Comparison of ENCODE assay signal across 16 cellular contexts in the genomic region with DNA sequence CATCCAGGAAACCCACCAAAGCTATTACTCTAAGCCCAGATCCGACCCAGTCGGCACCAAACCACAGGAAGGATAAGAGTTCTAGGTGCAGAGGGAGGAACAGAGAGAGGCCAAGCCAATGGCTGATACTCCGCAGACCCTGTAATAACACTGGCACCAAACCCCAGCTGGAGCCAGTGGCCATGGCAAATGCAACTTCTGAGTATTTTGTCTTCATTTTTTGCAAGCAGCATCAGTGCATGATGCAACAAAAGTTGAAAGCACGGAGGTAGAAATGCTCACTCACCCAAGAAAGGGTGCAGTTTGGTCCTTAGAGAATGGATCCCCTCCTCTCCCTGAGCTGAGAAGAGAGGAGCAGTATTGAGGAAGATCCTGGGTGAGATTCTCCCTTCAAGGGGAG. TPM values are rescaled to one million over a fixed set of nuclear protein-coding genes. Genes with fewer than 3 reads are reported as not detected.
DNase-seq lines count a peak whose midpoint lies in the region; ATAC-seq and TF ChIP-seq lines count a peak whose summit lies in the region.
"Had no signal": no experiment of that assay in that cellular context is flagged by ENCODE, and none has a peak within 500 bp of the region (broad histone marks: within the 10 kb centered on the region; RNA-seq: fewer than 3 reads in every experiment).

No MANE protein-coding gene starts in this region.

- H2AFZ ChIP-seq in neural progenitor cell (replicated peaks), result no peak overlapping the region

- H3K36me3 Mint-ChIP-seq in activated CD4-positive, alpha-beta T cell treated with anti-CD3 and anti-CD28 coated beads for 36 hours (ENCODE audit: low read depth), result no peaks in the 10 kb centered on the region
- peaks cover 15% of the 10 kb centered on the region for H3K36me3 Mint-ChIP-seq in dendritic cell treated with granulocyte-macrophage colony-stimulating factor and Interleukin-4, amounts not matched to agents 40 ng/mL and 50 ng/mL, for 4 days (ENCODE audit: low read depth)
- H3K36me3 Mint-ChIP-seq in neural progenitor cell (peaks cover 5% of the 10 kb centered on the region), MCF 10A (ENCODE audit: insufficient read depth, unreplicated experiment) (peaks cover 1% of the 10 kb centered on the region)

- no peaks in the 10 kb centered on the region for H3K79me2 ChIP-seq in neural progenitor cell (ENCODE audit: low read depth)

- H3K27me3 ChIP-seq in neural progenitor cell, result peaks cover 10% of the 10 kb centered on the region

- H3K27ac ChIP-seq in KOPT-K1 (ENCODE audit: low read depth, low read length, poor library complexity, severe bottlenecking) (peak overlapping the region; percentile 68), neural progenitor cell (no peak overlapping the region)
- H3K27ac ChIP-seq: adrenal gland, esophagus squamous epithelium, RWPE1, transverse colon had no signal

- no TSS peak for BruUV-seq in MCF 10A (replicated peaks; lab: Mats Ljungman, UMichigan)

- TF ChIP-seq CTCF in neural progenitor cell (IDR thresholded peaks at IDR 0.05) (no peak), MCF 10A (IDR thresholded peaks at IDR 0.05; ENCODE audit: unreplicated experiment) (no peak)

- no peaks in the 10 kb centered on the region for H3K9me3 Mint-ChIP-seq in activated CD4-positive, alpha-beta T cell treated with anti-CD3 and anti-CD28 coated beads for 36 hours (ENCODE audit: low read depth)
- H3K9me3 Mint-ChIP-seq in dendritic cell treated with granulocyte-macrophage colony-stimulating factor and Interleukin-4, amounts not matched to agents 40 ng/mL and 50 ng/mL, for 4 days, result no peaks in the 10 kb centered on the region
- peaks cover 4% of the 10 kb centered on the region for H3K9me3 Mint-ChIP-seq in neural progenitor cell
- no peaks in the 10 kb centered on the region for H3K9me3 Mint-ChIP-seq in MCF 10A (ENCODE audit: unreplicated experiment)

- no peak for ATAC-seq in activated CD4-positive, alpha-beta T cell treated with anti-CD3 and anti-CD28 coated beads for 36 hours
- no peak for ATAC-seq in left lobe of liver
- ATAC-seq: mucosa of descending colon had no signal

- H3K4me3 Mint-ChIP-seq in activated CD4-positive, alpha-beta T cell treated with anti-CD3 and anti-CD28 coated beads for 36 hours, result no peak overlapping the region
- H3K4me3 Mint-ChIP-seq in dendritic cell treated with granulocyte-macrophage colony-stimulating factor and Interleukin-4, amounts not matched to agents 40 ng/mL and 50 ng/mL, for 4 days, result peak overlapping the region; percentile 53
- H3K4me3 Mint-ChIP-seq in neural progenitor cell (peak overlapping the region; percentile 79), MCF 10A (ENCODE audit: unreplicated experiment) (no peak overlapping the region)

- peak overlapping the region; percentile 66 for H3K4me2 ChIP-seq in neural progenitor cell

- H3K9ac ChIP-seq in neural progenitor cell, result no peak overlapping the region

- POLR2A ChIA-PET in activated CD4-positive, alpha-beta T cell treated with anti-CD3 and anti-CD28 coated beads for 36 hours (lab: Charles Lee), result no interaction called here
- POLR2A ChIA-PET in MCF 10A (lab: Yijun Ruan, JAX), result no interaction called here

- H3F3A ChIP-seq in neural progenitor cell (ENCODE audit: low read depth), result peaks cover 47% of the 10 kb centered on the region

- H3K27ac Mint-ChIP-seq in activated CD4-positive, alpha-beta T cell treated with anti-CD3 and anti-CD28 coated beads for 36 hours, result peak overlapping the region; percentile 17
- peak overlapping the region; percentile 85 for H3K27ac Mint-ChIP-seq in dendritic cell treated with granulocyte-macrophage colony-stimulating factor and Interleukin-4, amounts not matched to agents 40 ng/mL and 50 ng/mL, for 4 days
- H3K27ac Mint-ChIP-seq in neural progenitor cell (no peak overlapping the region), MCF 10A (ENCODE audit: low read depth, unreplicated experiment) (no peak overlapping the region)

- DNase-seq in activated CD4-positive, alpha-beta T cell treated with anti-CD3 and anti-CD28 coated beads for 36 hours, result no peak
- DNase-seq in activated CD4-positive, alpha-beta T cell treated with anti-CD3 and anti-CD28 coated beads, Interleukin-2, amount 50 U/mL, for 4 hours, result no peak
- DNase-seq in neural progenitor cell (ENCODE audit: low spot score) (no peak), left lobe of liver (ENCODE audit: low spot score) (no peak), MCF 10A (ENCODE audit: unreplicated experiment) (no peak), NCI-H1105 treated with DMSO at 0.1 percent for 48 hours (lab: John Stamatoyannopoulos, UW) (no peak)
- DNase-seq: adrenal gland, esophagus squamous epithelium, kidney glomerular epithelial cell, mucosa of descending colon, NCI-H2107, NCI-H774, transverse colon had no signal

- peaks cover 31% of the 10 kb centered on the region for H3K4me1 ChIP-seq in neural progenitor cell

- H3K27me3 Mint-ChIP-seq in activated CD4-positive, alpha-beta T cell treated with anti-CD3 and anti-CD28 coated beads for 36 hours, result peaks cover 14% of the 10 kb centered on the region
- H3K27me3 Mint-ChIP-seq in dendritic cell treated with granulocyte-macrophage colony-stimulating factor and Interleukin-4, amounts not matched to agents 40 ng/mL and 50 ng/mL, for 4 days, result peaks cover 17% of the 10 kb centered on the region
- H3K27me3 Mint-ChIP-seq in neural progenitor cell (ENCODE audit: insufficient read depth, low read depth), result peaks cover 18% of the 10 kb centered on the region
- peaks cover 25% of the 10 kb centered on the region for H3K27me3 Mint-ChIP-seq in MCF 10A (ENCODE audit: insufficient read depth, unreplicated experiment)

- intact Hi-C loops in activated CD4-positive, alpha-beta T cell treated with anti-CD3 and anti-CD28 coated beads for 36 hours (cut with DNase I, micrococcal nuclease), result loop anchor here in 1 of 2 experiments (5.0 kb wide), 1 partner anchor 104 kb away; no protein-coding TSS in a partner anchor
- intact Hi-C loops in dendritic cell treated with granulocyte-macrophage colony-stimulating factor and Interleukin-4, amounts not matched to agents 40 ng/mL and 50 ng/mL, for 4 days (cut with micrococcal nuclease), result loop anchor here (5.0 kb wide), 1 partner anchor 54 kb away; no protein-coding TSS in a partner anchor
- intact Hi-C loops in MCF 10A (cut with micrococcal nuclease), result no loop called here

- peaks cover 54% of the 10 kb centered on the region for H3K4me1 Mint-ChIP-seq in activated CD4-positive, alpha-beta T cell treated with anti-CD3 and anti-CD28 coated beads for 36 hours
- peaks cover 76% of the 10 kb centered on the region for H3K4me1 Mint-ChIP-seq in dendritic cell treated with granulocyte-macrophage colony-stimulating factor and Interleukin-4, amounts not matched to agents 40 ng/mL and 50 ng/mL, for 4 days (ENCODE audit: low read depth)
- H3K4me1 Mint-ChIP-seq in neural progenitor cell, result peaks cover 25% of the 10 kb centered on the region
- no peaks in the 10 kb centered on the region for H3K4me1 Mint-ChIP-seq in MCF 10A (ENCODE audit: insufficient read depth, unreplicated experiment)

- no peaks in the 10 kb centered on the region for H3K36me3 ChIP-seq in KOPT-K1 (ENCODE audit: insufficient read depth, low read length)
- H3K36me3 ChIP-seq in neural progenitor cell, result no peaks in the 10 kb centered on the region
- H3K36me3 ChIP-seq: adrenal gland, esophagus squamous epithelium, transverse colon had no signal

- peaks cover 38% of the 10 kb centered on the region for H4K20me1 ChIP-seq in neural progenitor cell (ENCODE audit: low read depth)

- CTCF ChIA-PET in activated CD4-positive, alpha-beta T cell treated with anti-CD3 and anti-CD28 coated beads for 36 hours (lab: Charles Lee), result interaction anchor here (0.7 to 1.3 kb wide), 3 partner anchors 20 to 54 kb away, joined by 3 to 4 read pairs (median 3); no protein-coding TSS in a partner anchor
- CTCF ChIA-PET in MCF 10A (lab: Yijun Ruan, JAX), result interaction anchor here (2.0 kb wide), 1 partner anchor 384 kb away, joined by 4 read pairs; no protein-coding TSS in a partner anchor

- no peaks in the 10 kb centered on the region for H3K9me3 ChIP-seq in KOPT-K1 (ENCODE audit: insufficient read depth, low read length, poor library complexity, severe bottlenecking)
- no peaks in the 10 kb centered on the region for H3K9me3 ChIP-seq in neural progenitor cell (ENCODE audit: low read depth)
- H3K9me3 ChIP-seq: adrenal gland, esophagus squamous epithelium, mucosa of descending colon, transverse colon had no signal

- H3K4me3 ChIP-seq in neural progenitor cell, result no peak overlapping the region
- H3K4me3 ChIP-seq: adrenal gland, esophagus squamous epithelium, mucosa of descending colon, transverse colon had no signal

RNA-seq across cellular contexts. Expression of a gene that starts 2.8 kb away (rescaled TPM):
- total RNA-seq in activated CD4-positive, alpha-beta T cell treated with anti-CD3 and anti-CD28 coated beads for 36 hours, result under 1 TPM; 0.14 to 0.19 TPM
- total RNA-seq in neural progenitor cell (ENCODE audit: low replicate concordance) (2.8 and 5.0 TPM in 2 replicates), left lobe of liver (0.10 TPM), MCF 10A (2022) (0.07 TPM in 1 of 2 replicates, not detected in the other)

RNA-seq across cellular contexts. Expression of a gene that starts 33.5 kb away (rescaled TPM):
- 10 to 100 TPM; 13.1 to 13.3 TPM for total RNA-seq in activated CD4-positive, alpha-beta T cell treated with anti-CD3 and anti-CD28 coated beads for 36 hours
- total RNA-seq in neural progenitor cell (ENCODE audit: low replicate concordance) (2.7 and 5.2 TPM in 2 replicates), left lobe of liver (11.1 TPM), MCF 10A (2022) (11.5 and 11.9 TPM in 2 replicates)

RNA-seq across cellular contexts. Expression of a gene that starts 40.7 kb away (rescaled TPM):
- total RNA-seq in activated CD4-positive, alpha-beta T cell treated with anti-CD3 and anti-CD28 coated beads for 36 hours, result 10 to 100 TPM; 51.6 to 69.0 TPM
- 39.7 and 80.3 TPM in 2 replicates for total RNA-seq in neural progenitor cell (ENCODE audit: low replicate concordance)
- total RNA-seq in left lobe of liver, result 31.7 TPM
- total RNA-seq in MCF 10A (2022), result 38.7 and 51.8 TPM in 2 replicates

Comparison
In these comparisons a context has a peak if more than half of its experiments do, and no peak if none do; other contexts are left out.
1. H3K27ac Mint-ChIP-seq: peak in activated CD4-positive, alpha-beta T cell treated with anti-CD3 and anti-CD28 coated beads for 36 hours (single experiment) and dendritic cell treated with granulocyte-macrophage colony-stimulating factor and Interleukin-4, amounts not matched to agents 40 ng/mL and 50 ng/mL, for 4 days (single experiment); none in neural progenitor cell (single experiment) and MCF 10A (single experiment).
2. H3K4me3 Mint-ChIP-seq: peak in dendritic cell treated with granulocyte-macrophage colony-stimulating factor and Interleukin-4, amounts not matched to agents 40 ng/mL and 50 ng/mL, for 4 days (single experiment) and neural progenitor cell (single experiment); none in activated CD4-positive, alpha-beta T cell treated with anti-CD3 and anti-CD28 coated beads for 36 hours (single experiment) and MCF 10A (single experiment).